14 cellular contexts compared by ENCODE assay signal in genomic region chr2:214004463-214004862, GRCh38.
A peak's percentile ranks its signal among the peaks of the same experiment; 100 is the strongest.
DNase-seq lines count a peak whose midpoint lies in the region; ATAC-seq and TF ChIP-seq lines count a peak whose summit lies in the region.
"Had no signal": no experiment of that assay in that cellular context is flagged by ENCODE, and none has a peak within 500 bp of the region (broad histone marks: within the 10 kb centered on the region; RNA-seq: fewer than 3 reads in every experiment).

No MANE protein-coding gene starts in this region.

- POLR2A ChIA-PET in WTC11 (lab: Charles Lee), result no interaction called here

- H4K20me1 ChIP-seq in GM23338 (replicated peaks; ENCODE audit: insufficient read depth), result no peaks in the 10 kb centered on the region

- peaks cover 12% of the 10 kb centered on the region for H3K4me1 Mint-ChIP-seq in GM23338
- H3K4me1 Mint-ChIP-seq in WTC11, result peaks cover 12% of the 10 kb centered on the region
- H3K4me1 Mint-ChIP-seq: CD4-positive, CD25-positive, alpha-beta regulatory T cell had no signal

- CTCF ChIA-PET in WTC11 (lab: Charles Lee), result no interaction called here

- TF ChIP-seq CTCF in GM23338 (conservative IDR thresholded peaks at IDR 0.05; ENCODE audit: low read depth in 2 of 2) (no peak), WTC11 (IDR thresholded peaks at IDR 0.05) (no peak)

- no peak overlapping the region for H3K4me2 ChIP-seq in GM23338

- H3K4me3 Mint-ChIP-seq in GM23338 (no peak overlapping the region), WTC11 (no peak overlapping the region)
- H3K4me3 Mint-ChIP-seq: CD4-positive, CD25-positive, alpha-beta regulatory T cell; CD8-positive, alpha-beta T cell had no signal

- H3K27ac ChIP-seq in GM23338 (ENCODE audit: low read depth), result no peak overlapping the region
- H3K27ac ChIP-seq: GM23248 had no signal

- no peaks in the 10 kb centered on the region for H3F3A ChIP-seq in GM23338 (replicated peaks; ENCODE audit: low read depth)

- H3K9me3 Mint-ChIP-seq in GM23338 (peaks cover 16% of the 10 kb centered on the region), WTC11 (peaks cover 18% of the 10 kb centered on the region)

- peak; percentile 5 for DNase-seq in GM23338 (ENCODE audit: low spot score)
- no peak for DNase-seq in WTC11 (ENCODE audit: low spot score)
- peak; percentile 12 for DNase-seq in iPS-NIHi7 (ENCODE audit: extremely low spot score)
- no peak for DNase-seq in amniotic stem cell (lab: John Stamatoyannopoulos, UW)
- DNase-seq: C1 segment of cervical spinal cord; Caco-2; CD4-positive, CD25-positive, alpha-beta regulatory T cell; CD8-positive, alpha-beta T cell; DMS153; DND-41; GM23248 had no signal

- peak overlapping the region; percentile 94; the same call in 1 of the 2 replicates for H2AFZ ChIP-seq in GM23338

- no peak for ATAC-seq in GM23338
- ATAC-seq in WTC11, result peak; percentile 56; the same call in 1 of the 2 replicates
- ATAC-seq in HG02678 (IDR thresholded peaks at IDR 0.05; ENCODE audit: unreplicated experiment), result no peak
- no peak for ATAC-seq in GM18861 (IDR thresholded peaks at IDR 0.05; ENCODE audit: unreplicated experiment)
- ATAC-seq: CD8-positive, alpha-beta T cell had no signal

- H3K36me3 ChIP-seq in GM23338 (ENCODE audit: insufficient read depth), result no peaks in the 10 kb centered on the region; the same call in 1 of the 2 replicates
- H3K36me3 ChIP-seq: HAP-1 had no signal

- no peaks in the 10 kb centered on the region for H3K27me3 ChIP-seq in GM23338 (ENCODE audit: insufficient read depth)

- H3K79me2 ChIP-seq in GM23338 (replicated peaks; ENCODE audit: insufficient read depth), result no peaks in the 10 kb centered on the region

- H3K27me3 Mint-ChIP-seq in GM23338 (ENCODE audit: insufficient read depth, low read depth, poor library complexity) (no peaks in the 10 kb centered on the region), WTC11 (ENCODE audit: low read depth) (no peaks in the 10 kb centered on the region)
- H3K27me3 Mint-ChIP-seq: CD4-positive, CD25-positive, alpha-beta regulatory T cell had no signal

- H3K27ac Mint-ChIP-seq in GM23338, result no peak overlapping the region
- no peak overlapping the region for H3K27ac Mint-ChIP-seq in WTC11
- H3K27ac Mint-ChIP-seq: CD4-positive, CD25-positive, alpha-beta regulatory T cell; CD8-positive, alpha-beta T cell had no signal

- H3K36me3 Mint-ChIP-seq in GM23338 (ENCODE audit: low read depth), result peaks cover 13% of the 10 kb centered on the region; the same call in 2 of the 3 replicates
- H3K36me3 Mint-ChIP-seq in WTC11, result peaks cover 14% of the 10 kb centered on the region
- H3K36me3 Mint-ChIP-seq: CD4-positive, CD25-positive, alpha-beta regulatory T cell; CD8-positive, alpha-beta T cell had no signal

- peaks cover 11% of the 10 kb centered on the region for H3K4me1 ChIP-seq in GM23338 (ENCODE audit: insufficient read depth)
- H3K4me1 ChIP-seq: Caco-2, HAP-1 had no signal

- H3K4me3 ChIP-seq in GM23338, result no peak overlapping the region
- H3K4me3 ChIP-seq: GM23248, HAP-1 had no signal

- no peaks in the 10 kb centered on the region for H3K9me2 ChIP-seq in GM23338 (ENCODE audit: insufficient read depth)

TF ChIP-seq in GM23338, 12 proteins besides CTCF, POLR2A, EP300 and RAD21:
- no peak for TF ChIP-seq STAT1 (IDR thresholded peaks at IDR 0.05; ENCODE audit: unreplicated experiment)
- no peak for TF ChIP-seq ETS1 (IDR thresholded peaks at IDR 0.05)

TF ChIP-seq in WTC11, 78 proteins besides CTCF, POLR2A, EP300 and RAD21:
- no peak for TF ChIP-seq JUN (CRISPR knock-in tag; IDR thresholded peaks at IDR 0.05)
- TF ChIP-seq AR (CRISPR knock-in tag; IDR thresholded peaks at IDR 0.05), result no peak

Comparison
In these comparisons a context has a peak if more than half of its experiments do, and no peak if none do; other contexts are left out.
1. DNase-seq: peak in GM23338 (single experiment) and iPS-NIHi7 (single experiment); none in WTC11 (single experiment) and amniotic stem cell (single experiment).